ENCODE assay signal across 18 cellular contexts in the genomic region with DNA sequence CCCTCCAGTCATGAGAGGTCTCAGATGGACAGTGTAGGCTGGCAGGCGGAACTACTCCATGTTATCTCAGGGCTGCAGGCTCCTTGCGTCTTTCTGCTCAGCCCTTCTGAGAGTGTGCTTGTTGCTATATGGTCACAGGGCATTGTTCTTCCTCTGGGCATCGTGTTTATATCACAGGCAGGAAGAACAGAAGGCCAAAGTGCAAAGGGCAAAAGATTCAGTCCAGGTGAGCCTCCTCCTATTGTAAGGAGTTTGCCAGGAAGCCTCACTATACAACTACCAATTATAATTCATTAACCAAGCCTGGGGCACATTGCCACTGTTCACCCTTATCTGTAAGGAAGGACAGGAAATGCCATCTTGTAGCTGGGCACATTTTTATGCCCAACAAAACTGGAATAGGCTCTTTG.
A peak's percentile ranks its signal among the peaks of the same experiment; 100 is the strongest.
DNase-seq lines count a peak whose midpoint lies in the region; ATAC-seq, FAIRE-seq and TF ChIP-seq lines count a peak whose summit lies in the region.
"Had no signal": no experiment of that assay in that cellular context is flagged by ENCODE, and none has a peak within 500 bp of the region (broad histone marks: within the 10 kb centered on the region; RNA-seq: fewer than 3 reads in every experiment).

No MANE protein-coding gene starts in this region.

- H3K4me1 ChIP-seq in H1 (replicated peaks in 1 of 4; ENCODE audit: control insufficient read depth in 3 of 4, insufficient read depth in 4 of 4, low read length in 3 of 4) = no peaks in the 10 kb centered on the region
- no peaks in the 10 kb centered on the region for H3K4me1 ChIP-seq in mucosa of descending colon (ENCODE audit: low read depth)

- no peak overlapping the region for H2BK120ac ChIP-seq in H1 (replicated peaks; ENCODE audit: low read depth, low read length)

- no peak overlapping the region for H4K8ac ChIP-seq in H1 (ENCODE audit: extremely low read depth, insufficient read depth, low read length)

- peak; percentile 98 for ATAC-seq in mucosa of descending colon
- ATAC-seq in GM21825 (IDR thresholded peaks at IDR 0.05; ENCODE audit: unreplicated experiment) = no peak

- H3K9ac ChIP-seq in H1 (replicated peaks in 1 of 4; ENCODE audit: extremely low read depth in 1 of 4, low read depth in 3 of 4, low read length in 3 of 4) = no peak overlapping the region
- H3K9ac ChIP-seq: GM23248 had no signal

- no peak overlapping the region for H3K56ac ChIP-seq in H1 (replicated peaks; ENCODE audit: insufficient read length, low read depth, low read length)

- H2AFZ ChIP-seq in H1 (ENCODE audit: low read length) = peak overlapping the region; percentile 45; the same call in 1 of the 2 replicates
- H2AFZ ChIP-seq: GM23248 had no signal

- H3K79me2 ChIP-seq in H1 (ENCODE audit: control insufficient read depth in 1 of 2, insufficient read depth in 2 of 2, low read length in 2 of 2) = no peaks in the 10 kb centered on the region

- no peak overlapping the region for H2BK15ac ChIP-seq in H1 (ENCODE audit: low read length)

- no peaks in the 10 kb centered on the region for H4K20me1 ChIP-seq in H1 (replicated peaks in 1 of 2; ENCODE audit: control insufficient read depth in 1 of 2, insufficient read depth in 2 of 2, low read length in 2 of 2)

- no peak overlapping the region for H3K4ac ChIP-seq in H1 (replicated peaks; ENCODE audit: insufficient read length, low read depth, low read length)

- intact Hi-C loops in mucosa of descending colon (cut with DNase I, micrococcal nuclease) = no loop called here
- intact Hi-C loops in posterior cingulate gyrus (cut with DNase I) = no loop called here

- no peak overlapping the region for H2AK5ac ChIP-seq in H1 (ENCODE audit: low read depth, low read length)

- no peaks in the 10 kb centered on the region for H3K27me3 ChIP-seq in H1 (replicated peaks in 1 of 4; ENCODE audit: control insufficient read depth in 3 of 4, extremely low read depth in 1 of 4, insufficient read depth in 3 of 4, low read length in 3 of 4)

- no peak for TF ChIP-seq CTCF in H1 (IDR thresholded peaks at IDR 0.05; ENCODE audit: control extremely low read depth in 1 of 3, insufficient read depth in 1 of 3, low read depth in 1 of 3, low read length in 3 of 3)
- TF ChIP-seq CTCF in mucosa of descending colon (IDR thresholded peaks at IDR 0.05) = no peak

- no peak overlapping the region for H3K14ac ChIP-seq in H1 (ENCODE audit: insufficient read length)

- no peak overlapping the region for H3K27ac ChIP-seq in H1 (ENCODE audit: low read depth, low read length)
- H3K27ac ChIP-seq: GM23248 had no signal

- in situ Hi-C loops in ACHN (cut with HindIII; ENCODE audit: low pct_ligation_motif_present, low pct_unique_long_range_greater_than_20kb, low sequenced_read_pairs) = no loop called here

- POLR2A ChIA-PET in H1 (lab: Charles Lee; ENCODE audit: partially characterized antibody) = no interaction called here

- H3K18ac ChIP-seq in H1 (ENCODE audit: extremely low read depth, low read length) = no peak overlapping the region

- H2BK12ac ChIP-seq in H1 (ENCODE audit: low read depth, low read length) = no peak overlapping the region

- no peak overlapping the region for H2BK5ac ChIP-seq in H1 (ENCODE audit: low read depth, low read length)

- H3K36me3 ChIP-seq in H1 (ENCODE audit: control insufficient read depth in 2 of 4, insufficient read depth in 4 of 4, low read length in 3 of 4) = no peaks in the 10 kb centered on the region
- no peaks in the 10 kb centered on the region for H3K36me3 ChIP-seq in mucosa of descending colon (ENCODE audit: low read depth)

- no peak overlapping the region for H4K5ac ChIP-seq in H1 (ENCODE audit: insufficient read length, low read depth, low read length)

- DNase-seq in ACHN (peak; percentile 23), OCI-M1 (lab: John Stamatoyannopoulos, UW) (peak; percentile 76), H1 (ENCODE audit: low read depth in 1 of 2, low spot score in 2 of 2) (no peak), mucosa of descending colon (peak in 2 of 3 donors; percentile 32 to 87), hepatic stellate cell (ENCODE audit: low spot score) (no peak), SKM-1 (lab: John Stamatoyannopoulos, UW; ENCODE audit: unreplicated experiment) (no peak), posterior cingulate gyrus (no peak)
- DNase-seq: Caco-2, DMS53, GM23248, NCI-H1048, NCI-H146, NCI-H2081 treated with DMSO at 0.1 percent for 48 hours, NCI-H524 had no signal

- FAIRE-seq in H1 (lab: Jason Lieb, UNC) = no peak
- FAIRE-seq: A204.1, GM19239, HTR-8/SVneo had no signal

- TF ChIP-seq RAD21 in H1 (IDR thresholded peaks at IDR 0.05 in 1 of 2, conservative IDR thresholded peaks at IDR 0.05 in 1 of 2; ENCODE audit: low read depth in 2 of 2, low read length in 2 of 2) = no peak

- H3K4me3 ChIP-seq in H1 (ENCODE audit: extremely low read depth in 1 of 4, insufficient read depth in 2 of 4, low read depth in 3 of 4, low read length in 4 of 4) = no peak overlapping the region
- H3K4me3 ChIP-seq in mucosa of descending colon = no peak overlapping the region
- H3K4me3 ChIP-seq: GM23248 had no signal

- H3K23ac ChIP-seq in H1 (ENCODE audit: insufficient read length) = no peak overlapping the region

- CTCF ChIA-PET in H1 (lab: Charles Lee; ENCODE audit: partially characterized antibody) = no interaction called here

- no peak overlapping the region for H4K91ac ChIP-seq in H1 (replicated peaks; ENCODE audit: insufficient read length, low read length)

- H3K23me2 ChIP-seq in H1 (ENCODE audit: low read depth, low read length) = no peaks in the 10 kb centered on the region; the same call in 1 of the 2 replicates

- H3K9me3 ChIP-seq in H1 (ENCODE audit: insufficient read depth in 2 of 2, low read depth in 1 of 2, low read length in 1 of 2) = no peaks in the 10 kb centered on the region
- no peaks in the 10 kb centered on the region for H3K9me3 ChIP-seq in mucosa of descending colon
- H3K9me3 ChIP-seq: Caco-2 had no signal

- H3K79me1 ChIP-seq in H1 (ENCODE audit: low read depth, low read length) = no peaks in the 10 kb centered on the region

- H3K4me2 ChIP-seq in H1 (ENCODE audit: insufficient read depth in 1 of 2, low read depth in 2 of 2, low read length in 2 of 2) = no peak overlapping the region

- WGBS in H1 (ENCODE audit: extremely low coverage in 1 of 2, insufficient coverage in 1 of 2, insufficient read length in 1 of 2, insufficient replicate concordance in 2 of 2, low coverage in 1 of 2, low lambda C conversion rate in 2 of 2, missing lambda C conversion rate in 1 of 2), 2 experiments = 81% methylated on average over 3 of the region's 3 CpGs; no CpG with 5 or more reads in 1 of the 2 experiments

- TF ChIP-seq EP300 in H1 (IDR thresholded peaks at IDR 0.05; ENCODE audit: borderline replicate concordance in 1 of 2, low read depth in 2 of 2, low read length in 2 of 2) = no peak

- H2BK20ac ChIP-seq in H1 (ENCODE audit: low read length) = no peak overlapping the region

- no peak for TF ChIP-seq POLR2A in H1 (IDR thresholded peaks at IDR 0.05; ENCODE audit: control extremely low read depth in 1 of 2, low read depth in 2 of 2, low read length in 2 of 2)

TF ChIP-seq in H1, 55 proteins besides CTCF, POLR2A, EP300 and RAD21:
- TF ChIP-seq BRCA1 (IDR thresholded peaks at IDR 0.05; ENCODE audit: low read depth, low read length) = no peak
- no peak for TF ChIP-seq KDM4A (IDR thresholded peaks at IDR 0.05; ENCODE audit: low read depth, low read length, severe bottlenecking)
- TF ChIP-seq YY1 (IDR thresholded peaks at IDR 0.05; ENCODE audit: low read depth, low read length) = no peak
- TF ChIP-seq TEAD4 (IDR thresholded peaks at IDR 0.05; ENCODE audit: low read depth, low read length) = no peak
- TF ChIP-seq POLR2AphosphoS5 (IDR thresholded peaks at IDR 0.05; ENCODE audit: low read depth, low read length) = no peak
- no peak for TF ChIP-seq SP1 (IDR thresholded peaks at IDR 0.05; ENCODE audit: low read depth, low read length)
- TF ChIP-seq CTBP2 (IDR thresholded peaks at IDR 0.05; ENCODE audit: borderline replicate concordance, insufficient read depth, insufficient read length, low read length) = no peak
- TF ChIP-seq EGR1 (IDR thresholded peaks at IDR 0.05; ENCODE audit: borderline replicate concordance, low read depth, low read length) = no peak
- TF ChIP-seq JUND (IDR thresholded peaks at IDR 0.05; ENCODE audit: low read length) = no peak

Comparison
In these comparisons a context has a peak if more than half of its experiments do, and no peak if none do; other contexts are left out.
1. DNase-seq: peak in ACHN (single experiment), OCI-M1 (single experiment) and mucosa of descending colon (2 of 3); none in H1 (0 of 2), hepatic stellate cell (single experiment), SKM-1 (single experiment) and posterior cingulate gyrus (0 of 10).